ENCODE assay signal across 24 cellular contexts in genomic region chr16:12614662-12615278, GRCh38.
DNase-seq lines count a peak whose midpoint lies in the region; ATAC-seq and TF ChIP-seq lines count a peak whose summit lies in the region.
"Had no signal": no experiment of that assay in that cellular context is flagged by ENCODE, and none has a peak within 500 bp of the region (broad histone marks: within the 10 kb centered on the region; RNA-seq: fewer than 3 reads in every experiment).

No MANE protein-coding gene starts in this region.

- intact Hi-C loops in activated CD8-positive, alpha-beta T cell treated with anti-CD3 and anti-CD28 coated beads for 36 hours (cut with micrococcal nuclease) = no loop called here

- H3K27me3 Mint-ChIP-seq in activated CD8-positive, alpha-beta T cell treated with anti-CD3 and anti-CD28 coated beads for 36 hours = peaks cover 11% of the 10 kb centered on the region
- peaks cover 3% of the 10 kb centered on the region for H3K27me3 Mint-ChIP-seq in activated CD8-positive, alpha-beta T cell treated with anti-CD3 and anti-CD28 coated beads, Interleukin-2, amount 10 ng/mL, durations not matched to agents 7 days and 5 days (ENCODE audit: low read depth)
- peaks cover 6% of the 10 kb centered on the region for H3K27me3 Mint-ChIP-seq in activated naive CD8-positive, alpha-beta T cell treated with anti-CD3 and anti-CD28 coated beads, Interleukin-2, amount 50 U/mL, for 24 hours
- peaks cover 44 to 54% of the 10 kb centered on the region in 2 donors for H3K27me3 Mint-ChIP-seq in effector memory CD8-positive, alpha-beta T cell
- H3K27me3 Mint-ChIP-seq in T-helper 2 cell treated with Interferon-gamma antibody and Interleukin-4, amounts not matched to agents 5 μg/mL and 100 μg/mL, for 36 hours (ENCODE audit: low read depth) = peaks cover 3% of the 10 kb centered on the region

- H3K4me1 Mint-ChIP-seq in activated CD8-positive, alpha-beta T cell treated with anti-CD3 and anti-CD28 coated beads for 36 hours (ENCODE audit: low read depth) = peaks cover 32% of the 10 kb centered on the region
- peaks cover 17% of the 10 kb centered on the region for H3K4me1 Mint-ChIP-seq in activated CD8-positive, alpha-beta T cell treated with anti-CD3 and anti-CD28 coated beads, Interleukin-2, amount 10 ng/mL, durations not matched to agents 7 days and 5 days (ENCODE audit: low read depth)
- peaks cover 50% of the 10 kb centered on the region for H3K4me1 Mint-ChIP-seq in activated naive CD8-positive, alpha-beta T cell treated with anti-CD3 and anti-CD28 coated beads, Interleukin-2, amount 50 U/mL, for 24 hours
- no peaks in the 10 kb centered on the region for H3K4me1 Mint-ChIP-seq in effector memory CD8-positive, alpha-beta T cell (ENCODE audit: low read depth in 2 of 2)
- H3K4me1 Mint-ChIP-seq in T-helper 2 cell treated with Interferon-gamma antibody and Interleukin-4, amounts not matched to agents 5 μg/mL and 100 μg/mL, for 36 hours (ENCODE audit: low read depth) = peaks cover 21% of the 10 kb centered on the region

- no peak for ATAC-seq in activated CD8-positive, alpha-beta T cell treated with anti-CD3 and anti-CD28 coated beads for 36 hours
- ATAC-seq in activated CD8-positive, alpha-beta T cell treated with anti-CD3 and anti-CD28 coated beads, Interleukin-2, amount 10 ng/mL, durations not matched to agents 7 days and 5 days = no peak
- no peak for ATAC-seq in activated naive CD8-positive, alpha-beta T cell treated with anti-CD3 and anti-CD28 coated beads, Interleukin-2, amount 50 U/mL, for 24 hours
- ATAC-seq in effector memory CD8-positive, alpha-beta T cell (replicated peaks) = no peak
- ATAC-seq: SK-N-SH treated with all-trans-retinoic acid at 6 μM for 48 hours had no signal

- no peaks in the 10 kb centered on the region for H3K36me3 Mint-ChIP-seq in activated CD8-positive, alpha-beta T cell treated with anti-CD3 and anti-CD28 coated beads for 36 hours (ENCODE audit: low read depth)
- H3K36me3 Mint-ChIP-seq in activated CD8-positive, alpha-beta T cell treated with anti-CD3 and anti-CD28 coated beads, Interleukin-2, amount 10 ng/mL, durations not matched to agents 7 days and 5 days (ENCODE audit: low read depth) = no peaks in the 10 kb centered on the region
- H3K36me3 Mint-ChIP-seq in activated naive CD8-positive, alpha-beta T cell treated with anti-CD3 and anti-CD28 coated beads, Interleukin-2, amount 50 U/mL, for 24 hours (ENCODE audit: low read depth) = peaks cover 1% of the 10 kb centered on the region
- H3K36me3 Mint-ChIP-seq in effector memory CD8-positive, alpha-beta T cell (ENCODE audit: insufficient read depth) = no peaks in the 10 kb centered on the region
- H3K36me3 Mint-ChIP-seq in T-helper 2 cell treated with Interferon-gamma antibody and Interleukin-4, amounts not matched to agents 5 μg/mL and 100 μg/mL, for 36 hours (ENCODE audit: low read depth) = no peaks in the 10 kb centered on the region

- CTCF ChIA-PET in activated CD8-positive, alpha-beta T cell treated with anti-CD3 and anti-CD28 coated beads for 36 hours (lab: Charles Lee) = no interaction called here
- CTCF ChIA-PET in activated CD8-positive, alpha-beta T cell treated with anti-CD3 and anti-CD28 coated beads, Interleukin-2, amount 10 ng/mL, durations not matched to agents 7 days and 5 days (lab: Charles Lee) = no interaction called here

- TF ChIP-seq CTCF in activated CD8-positive, alpha-beta T cell treated with anti-CD3 and anti-CD28 coated beads for 36 hours (IDR thresholded peaks at IDR 0.05) = no peak

- no peak overlapping the region for H3K4me3 Mint-ChIP-seq in activated CD8-positive, alpha-beta T cell treated with anti-CD3 and anti-CD28 coated beads for 36 hours
- H3K4me3 Mint-ChIP-seq in activated CD8-positive, alpha-beta T cell treated with anti-CD3 and anti-CD28 coated beads, Interleukin-2, amount 10 ng/mL, durations not matched to agents 7 days and 5 days = no peak overlapping the region
- H3K4me3 Mint-ChIP-seq in activated naive CD8-positive, alpha-beta T cell treated with anti-CD3 and anti-CD28 coated beads, Interleukin-2, amount 50 U/mL, for 24 hours = no peak overlapping the region
- no peak overlapping the region for H3K4me3 Mint-ChIP-seq in effector memory CD8-positive, alpha-beta T cell
- no peak overlapping the region for H3K4me3 Mint-ChIP-seq in T-helper 2 cell treated with Interferon-gamma antibody and Interleukin-4, amounts not matched to agents 5 μg/mL and 100 μg/mL, for 36 hours
- H3K4me3 Mint-ChIP-seq: HFFc6 had no signal

- H3K27ac Mint-ChIP-seq in activated CD8-positive, alpha-beta T cell treated with anti-CD3 and anti-CD28 coated beads for 36 hours = peak overlapping the region; percentile 44
- H3K27ac Mint-ChIP-seq in activated CD8-positive, alpha-beta T cell treated with anti-CD3 and anti-CD28 coated beads, Interleukin-2, amount 10 ng/mL, durations not matched to agents 7 days and 5 days = no peak overlapping the region
- H3K27ac Mint-ChIP-seq in activated naive CD8-positive, alpha-beta T cell treated with anti-CD3 and anti-CD28 coated beads, Interleukin-2, amount 50 U/mL, for 24 hours = peak overlapping the region; percentile 55
- H3K27ac Mint-ChIP-seq in effector memory CD8-positive, alpha-beta T cell = no peak overlapping the region
- no peak overlapping the region for H3K27ac Mint-ChIP-seq in T-helper 2 cell treated with Interferon-gamma antibody and Interleukin-4, amounts not matched to agents 5 μg/mL and 100 μg/mL, for 36 hours
- H3K27ac Mint-ChIP-seq: HFFc6 had no signal

- H3K9me3 Mint-ChIP-seq in activated CD8-positive, alpha-beta T cell treated with anti-CD3 and anti-CD28 coated beads for 36 hours = no peaks in the 10 kb centered on the region
- H3K9me3 Mint-ChIP-seq in activated CD8-positive, alpha-beta T cell treated with anti-CD3 and anti-CD28 coated beads, Interleukin-2, amount 10 ng/mL, durations not matched to agents 7 days and 5 days (ENCODE audit: insufficient read depth) = no peaks in the 10 kb centered on the region
- no peaks in the 10 kb centered on the region for H3K9me3 Mint-ChIP-seq in activated naive CD8-positive, alpha-beta T cell treated with anti-CD3 and anti-CD28 coated beads, Interleukin-2, amount 50 U/mL, for 24 hours
- H3K9me3 Mint-ChIP-seq in effector memory CD8-positive, alpha-beta T cell = no peaks in the 10 kb centered on the region
- H3K9me3 Mint-ChIP-seq in T-helper 2 cell treated with Interferon-gamma antibody and Interleukin-4, amounts not matched to agents 5 μg/mL and 100 μg/mL, for 36 hours = no peaks in the 10 kb centered on the region
- H3K9me3 Mint-ChIP-seq: HFFc6 had no signal

- no peak for DNase-seq in activated CD8-positive, alpha-beta T cell treated with anti-CD3 and anti-CD28 coated beads for 36 hours
- DNase-seq in activated CD8-positive, alpha-beta T cell treated with anti-CD3 and anti-CD28 coated beads, Interleukin-2, amount 10 ng/mL, durations not matched to agents 7 days and 5 days = no peak
- DNase-seq in A172 (ENCODE audit: low spot score) = peak; percentile 18
- DNase-seq in NCI-H82 (lab: John Stamatoyannopoulos, UW) = peak; percentile 51
- no peak for DNase-seq in activated naive CD8-positive, alpha-beta T cell treated with anti-CD3 and anti-CD28 coated beads, Interleukin-2, amount 50 U/mL, for 24 hours
- no peak for DNase-seq in effector memory CD8-positive, alpha-beta T cell
- no peak for DNase-seq in T-helper 2 cell treated with Interferon-gamma antibody and Interleukin-4, amounts not matched to agents 5 μg/mL and 100 μg/mL, for 36 hours (ENCODE audit: low spot score)
- no peak for DNase-seq in NCI-H1930 (lab: John Stamatoyannopoulos, UW)
- DNase-seq: ACHN, C1 segment of cervical spinal cord, DMS79 treated with DMSO at 0.1 percent for 48 hours, H7, HFFc6, Karpas-422, MG63, NCI-H1048, NCI-H1436 treated with DMSO at 0.1 percent for 48 hours, NCI-H2029 treated with DMSO at 0.1 percent for 48 hours, NCI-H2171, NCI-H446, NCI-H526 treated with DMSO at 0.1 percent for 48 hours, OCI-M1, SHP77 treated with DMSO at 0.1 percent for 48 hours had no signal

- POLR2A ChIA-PET in activated CD8-positive, alpha-beta T cell treated with anti-CD3 and anti-CD28 coated beads for 36 hours (lab: Charles Lee) = no interaction called here
- POLR2A ChIA-PET in activated CD8-positive, alpha-beta T cell treated with anti-CD3 and anti-CD28 coated beads, Interleukin-2, amount 10 ng/mL, durations not matched to agents 7 days and 5 days (lab: Charles Lee) = no interaction called here

Comparison
In these comparisons a context has a peak if more than half of its experiments do, and no peak if none do; other contexts are left out.
1. H3K27ac Mint-ChIP-seq: peak in activated CD8-positive, alpha-beta T cell treated with anti-CD3 and anti-CD28 coated beads for 36 hours (single experiment) and activated naive CD8-positive, alpha-beta T cell treated with anti-CD3 and anti-CD28 coated beads, Interleukin-2, amount 50 U/mL, for 24 hours (single experiment); none in activated CD8-positive, alpha-beta T cell treated with anti-CD3 and anti-CD28 coated beads, Interleukin-2, amount 10 ng/mL, durations not matched to agents 7 days and 5 days (single experiment), effector memory CD8-positive, alpha-beta T cell (0 of 2) and T-helper 2 cell treated with Interferon-gamma antibody and Interleukin-4, amounts not matched to agents 5 μg/mL and 100 μg/mL, for 36 hours (single experiment).
2. DNase-seq: peak in A172 (single experiment) and NCI-H82 (single experiment); none in activated CD8-positive, alpha-beta T cell treated with anti-CD3 and anti-CD28 coated beads for 36 hours (single experiment), activated CD8-positive, alpha-beta T cell treated with anti-CD3 and anti-CD28 coated beads, Interleukin-2, amount 10 ng/mL, durations not matched to agents 7 days and 5 days (single experiment), activated naive CD8-positive, alpha-beta T cell treated with anti-CD3 and anti-CD28 coated beads, Interleukin-2, amount 50 U/mL, for 24 hours (single experiment), effector memory CD8-positive, alpha-beta T cell (0 of 3), T-helper 2 cell treated with Interferon-gamma antibody and Interleukin-4, amounts not matched to agents 5 μg/mL and 100 μg/mL, for 36 hours (single experiment) and NCI-H1930 (0 of 2).